Comparison of ENCODE assay signal across 8 cellular contexts in genomic region chr12:130761537-130762318, GRCh38. TPM values are rescaled to one million over a fixed set of nuclear protein-coding genes. Genes with fewer than 3 reads are reported as not detected.
DNase-seq lines count a peak whose midpoint lies in the region; ATAC-seq and TF ChIP-seq lines count a peak whose summit lies in the region.

No MANE protein-coding gene starts in this region.

- H3K4me1 Mint-ChIP-seq in T-helper 1 cell treated with Interleukin-12 subunit alpha and Interleukin-12 subunit beta and Interleukin-4 antibody, amounts not matched to agents 30 μg/mL and 1 μg/mL, for 36 hours (ENCODE audit: low read depth), result no peaks in the 10 kb centered on the region
- peaks cover 0 to 19% of the 10 kb centered on the region in 2 donors for H3K4me1 Mint-ChIP-seq in immature natural killer cell

- H3K4me3 ChIP-seq in BJ (ENCODE audit: low read depth, low read length) (no peak overlapping the region), ascending aorta (no peak overlapping the region), vagina (no peak overlapping the region)
- H3K4me3 ChIP-seq in Jurkat, Clone E6-1 (ENCODE audit: low read length), result no peak overlapping the region

- TF ChIP-seq CTCF in BJ (IDR thresholded peaks at IDR 0.05; ENCODE audit: insufficient read depth, low read depth, low read length), result peak; percentile 66
- peak in 2 of 3 experiments; percentile 18 to 34 for TF ChIP-seq CTCF in ascending aorta (IDR thresholded peaks at IDR 0.05)
- TF ChIP-seq CTCF in vagina (IDR thresholded peaks at IDR 0.05), result peak in 1 of 3 experiments; percentile 33

- no peaks in the 10 kb centered on the region for H3K9me3 Mint-ChIP-seq in T-helper 1 cell treated with Interleukin-12 subunit alpha and Interleukin-12 subunit beta and Interleukin-4 antibody, amounts not matched to agents 30 μg/mL and 1 μg/mL, for 36 hours
- no peaks in the 10 kb centered on the region for H3K9me3 Mint-ChIP-seq in immature natural killer cell

- H3K36me3 ChIP-seq in BJ (ENCODE audit: control insufficient read depth, insufficient read depth, low read length) (no peaks in the 10 kb centered on the region), ascending aorta (no peaks in the 10 kb centered on the region), vagina (no peaks in the 10 kb centered on the region)

- TF ChIP-seq POLR2A in vagina (IDR thresholded peaks at IDR 0.05), result no peak

- no peak for DNase-seq in BJ (ENCODE audit: low read depth)
- peak; percentile 20 for DNase-seq in Jurkat, Clone E6-1 (ENCODE audit: low read depth, low spot score)
- no peak for DNase-seq in ascending aorta (ENCODE audit: low spot score in 2 of 2)
- DNase-seq in immature natural killer cell, result peak; percentile 18 to 43 (median 21)
- DNase-seq in stimulated activated CD4-positive, alpha-beta T cell treated with anti-CD3 and anti-CD28 coated beads, Interleukin-1b, Interleukin-23, amount 100 ng/mL, for 24 hours (ENCODE audit: low read depth in 4 of 4, low spot score in 1 of 4), result peak; percentile 22 to 50 (median 38)
- no peak for DNase-seq in vagina (ENCODE audit: extremely low spot score in 2 of 2)

- CTCF ChIA-PET in BJ (lab: Yijun Ruan, JAX), result interaction anchor here (2.2 kb wide), 1 partner anchor 14 kb away, joined by 8 read pairs; no protein-coding TSS in a partner anchor

- no peaks in the 10 kb centered on the region for H3K27me3 Mint-ChIP-seq in T-helper 1 cell treated with Interleukin-12 subunit alpha and Interleukin-12 subunit beta and Interleukin-4 antibody, amounts not matched to agents 30 μg/mL and 1 μg/mL, for 36 hours (ENCODE audit: low read depth)
- H3K27me3 Mint-ChIP-seq in immature natural killer cell (ENCODE audit: low read depth in 3 of 3), result peaks cover 0 to 10% (median 1%) of the 10 kb centered on the region in 3 donors

- H3K27ac Mint-ChIP-seq in T-helper 1 cell treated with Interleukin-12 subunit alpha and Interleukin-12 subunit beta and Interleukin-4 antibody, amounts not matched to agents 30 μg/mL and 1 μg/mL, for 36 hours, result no peak overlapping the region
- H3K27ac Mint-ChIP-seq in immature natural killer cell, result peak overlapping the region in 1 of 6 donors; percentile 46

- H3K27ac ChIP-seq in ascending aorta, result no peak overlapping the region
- no peak overlapping the region for H3K27ac ChIP-seq in vagina

- no peaks in the 10 kb centered on the region for H3K4me1 ChIP-seq in ascending aorta
- H3K4me1 ChIP-seq in vagina, result no peaks in the 10 kb centered on the region

- POLR2A ChIA-PET in BJ (lab: Charles Lee), result no interaction called here

- peak overlapping the region; percentile 18 for H3K4me3 Mint-ChIP-seq in T-helper 1 cell treated with Interleukin-12 subunit alpha and Interleukin-12 subunit beta and Interleukin-4 antibody, amounts not matched to agents 30 μg/mL and 1 μg/mL, for 36 hours
- peak overlapping the region in 3 of 5 donors; percentile 41 to 61 (median 49) for H3K4me3 Mint-ChIP-seq in immature natural killer cell

- H3K9me3 ChIP-seq in ascending aorta, result no peaks in the 10 kb centered on the region
- no peaks in the 10 kb centered on the region for H3K9me3 ChIP-seq in vagina

- no peaks in the 10 kb centered on the region for H3K36me3 Mint-ChIP-seq in T-helper 1 cell treated with Interleukin-12 subunit alpha and Interleukin-12 subunit beta and Interleukin-4 antibody, amounts not matched to agents 30 μg/mL and 1 μg/mL, for 36 hours (ENCODE audit: low read depth)
- no peaks in the 10 kb centered on the region for H3K36me3 Mint-ChIP-seq in immature natural killer cell

- peak; percentile 69 for ATAC-seq in GM18868 (IDR thresholded peaks at IDR 0.05; ENCODE audit: unreplicated experiment)

- intact Hi-C loops in ascending aorta (cut with DNase I) (no loop called here), vagina (cut with DNase I) (no loop called here)

- no peaks in the 10 kb centered on the region for H3K27me3 ChIP-seq in BJ (ENCODE audit: control insufficient read depth, insufficient read depth, low read length)
- H3K27me3 ChIP-seq in ascending aorta, result no peaks in the 10 kb centered on the region
- H3K27me3 ChIP-seq in vagina, result no peaks in the 10 kb centered on the region

RNA-seq across cellular contexts. Expression of gene RIMBP2, which starts 45.6 kb away (rescaled TPM):
- polyA plus RNA-seq in BJ (2011; rRNA removed) (0.05 TPM in 1 of 2 replicates, not detected in the other), immature natural killer cell (not detected)
- polyA minus RNA-seq in BJ (2011; rRNA and poly(A)+ RNA removed), result not detected in 2 replicates
- polyA plus RNA-seq in Jurkat, Clone E6-1 (2012; ENCODE audit: insufficient read depth, insufficient read length), result not detected
- total RNA-seq in ascending aorta (not detected), vagina (0.25 TPM)

Comparison
In these comparisons a context has a peak if more than half of its experiments do, and no peak if none do; other contexts are left out.
1. DNase-seq: peak in Jurkat, Clone E6-1 (single experiment), immature natural killer cell (3 of 3) and stimulated activated CD4-positive, alpha-beta T cell treated with anti-CD3 and anti-CD28 coated beads, Interleukin-1b, Interleukin-23, amount 100 ng/mL, for 24 hours (4 of 4); none in BJ (single experiment), ascending aorta (0 of 2) and vagina (0 of 2).